ENCODE assay signal across 32 cellular contexts in genomic region chr1:204222006-204222872, GRCh38. TPM values are rescaled to one million over a fixed set of nuclear protein-coding genes. Genes with fewer than 3 reads are reported as not detected.
"Had no signal": no experiment of that assay in that cellular context is flagged by ENCODE, and none has a peak within 500 bp of the region (broad histone marks: within the 10 kb centered on the region; RNA-seq: fewer than 3 reads in every experiment).

No MANE protein-coding gene starts in this region.

- H3K4me3 Mint-ChIP-seq: activated CD4-positive, alpha-beta memory T cell treated with anti-CD3 and anti-CD28 coated beads, Interleukin-2, amount 10 ng/mL, durations not matched to agents 7 days and 5 days; activated CD8-positive, alpha-beta memory T cell treated with anti-CD3 and anti-CD28 coated beads, Interleukin-2, amount 10 ng/mL, durations not matched to agents 7 days and 5 days; activated naive CD4-positive, alpha-beta T cell treated with anti-CD3 and anti-CD28 coated beads, Interleukin-2, amount 50 U/mL, for 24 hours; activated naive CD8-positive, alpha-beta T cell treated with anti-CD3 and anti-CD28 coated beads, Interleukin-2, amount 10 ng/mL, durations not matched to agents 7 days and 5 days; activated T-cell treated with anti-CD3 and anti-CD28 coated beads, Interleukin-2, amount 50 U/mL, for 72 hours; activated T-helper 17 cell treated with anti-CD3 and anti-CD28 coated beads, Interleukin-2, amount 50 U/mL, for 72 hours; T-helper 1 cell treated with Interleukin-12 subunit alpha and Interleukin-12 subunit beta and Interleukin-4 antibody, amounts not matched to agents 30 μg/mL and 1 μg/mL, for 36 hours; T-helper 2 cell treated with Interferon-gamma antibody and Interleukin-4, amounts not matched to agents 5 μg/mL and 100 μg/mL, for 36 hours; WTC11 had no signal

- H3K4me1 Mint-ChIP-seq: activated CD4-positive, alpha-beta memory T cell treated with anti-CD3 and anti-CD28 coated beads, Interleukin-2, amount 10 ng/mL, durations not matched to agents 7 days and 5 days; activated T-helper 17 cell treated with anti-CD3 and anti-CD28 coated beads, Interleukin-2, amount 50 U/mL, for 72 hours had no signal

- H3K9ac ChIP-seq: SK-N-SH had no signal

- H3K27me3 Mint-ChIP-seq: activated CD4-positive, alpha-beta memory T cell treated with anti-CD3 and anti-CD28 coated beads, Interleukin-2, amount 10 ng/mL, durations not matched to agents 7 days and 5 days; activated naive CD4-positive, alpha-beta T cell treated with anti-CD3 and anti-CD28 coated beads, Interleukin-2, amount 50 U/mL, for 24 hours; activated naive CD8-positive, alpha-beta T cell treated with anti-CD3 and anti-CD28 coated beads, Interleukin-2, amount 10 ng/mL, durations not matched to agents 7 days and 5 days had no signal

- ATAC-seq: activated CD4-positive, CD25-positive, alpha-beta regulatory T cell treated with anti-CD3 and anti-CD28 coated beads, Interleukin-2, amount 50 U/mL, for 24 hours; activated CD8-positive, alpha-beta memory T cell treated with anti-CD3 and anti-CD28 coated beads, Interleukin-2, amount 10 ng/mL, durations not matched to agents 7 days and 5 days; activated T-cell treated with anti-CD3 and anti-CD28 coated beads, Interleukin-2, amount 50 U/mL, for 72 hours; activated T-helper 17 cell treated with anti-CD3 and anti-CD28 coated beads, Interleukin-2, amount 50 U/mL, for 72 hours had no signal

- H3K27ac ChIP-seq: ascending aorta, Peyer's patch, SJSA1 had no signal

- H3K36me3 Mint-ChIP-seq: activated CD8-positive, alpha-beta memory T cell treated with anti-CD3 and anti-CD28 coated beads, Interleukin-2, amount 10 ng/mL, durations not matched to agents 7 days and 5 days; activated naive CD4-positive, alpha-beta T cell treated with anti-CD3 and anti-CD28 coated beads, Interleukin-2, amount 50 U/mL, for 24 hours; activated naive CD8-positive, alpha-beta T cell treated with anti-CD3 and anti-CD28 coated beads, Interleukin-2, amount 10 ng/mL, durations not matched to agents 7 days and 5 days; WTC11 had no signal

- H3K4me3 ChIP-seq: ascending aorta, Peyer's patch, SJSA1 had no signal

- H3K4me2 ChIP-seq: SK-N-SH had no signal

- DNase-seq: activated CD4-positive, alpha-beta memory T cell treated with anti-CD3 and anti-CD28 coated beads, Interleukin-2, amount 10 ng/mL, durations not matched to agents 7 days and 5 days; activated CD4-positive, alpha-beta T cell treated with anti-CD3 and anti-CD28 coated beads for 4 hours; activated CD8-positive, alpha-beta memory T cell treated with anti-CD3 and anti-CD28 coated beads for 24 hours; activated CD8-positive, alpha-beta memory T cell treated with anti-CD3 and anti-CD28 coated beads, Interleukin-2, amount 10 ng/mL, durations not matched to agents 7 days and 5 days; activated CD8-positive, alpha-beta memory T cell treated with anti-CD3 and anti-CD28 coated beads, Interleukin-2, amount 50 U/mL, for 48 hours; activated effector memory CD4-positive, alpha-beta T cell treated with anti-CD3 and anti-CD28 coated beads, Interleukin-2, amount 50 U/mL, for 16 hours; activated naive CD4-positive, alpha-beta T cell; activated naive CD8-positive, alpha-beta T cell treated with anti-CD3 and anti-CD28 coated beads, Interleukin-2, amount 10 ng/mL, durations not matched to agents 7 days and 5 days; activated T-cell treated with anti-CD3 and anti-CD28 coated beads, Interleukin-2, amount 50 U/mL, for 72 hours; amygdala; cerebellar nuclear complex; Karpas-422; NCI-H1105; NCI-H1417 treated with DMSO at 0.1 percent for 48 hours; NCI-H187 treated with DMSO at 0.1 percent for 48 hours; NCI-H2081; NCI-H226; NCI-H446 treated with DMSO at 0.1 percent for 48 hours; Peyer's patch; RPMI8226; SHP77 treated with DMSO at 0.1 percent for 48 hours; SK-N-SH had no signal

- H3K36me3 ChIP-seq: ascending aorta, SJSA1 had no signal

- FAIRE-seq: TTC549 had no signal

- H3K4me1 ChIP-seq: ascending aorta had no signal

- H3K27ac Mint-ChIP-seq: activated CD4-positive, alpha-beta memory T cell treated with anti-CD3 and anti-CD28 coated beads, Interleukin-2, amount 10 ng/mL, durations not matched to agents 7 days and 5 days; activated CD8-positive, alpha-beta memory T cell treated with anti-CD3 and anti-CD28 coated beads, Interleukin-2, amount 10 ng/mL, durations not matched to agents 7 days and 5 days; activated naive CD4-positive, alpha-beta T cell treated with anti-CD3 and anti-CD28 coated beads, Interleukin-2, amount 50 U/mL, for 24 hours; activated naive CD8-positive, alpha-beta T cell treated with anti-CD3 and anti-CD28 coated beads, Interleukin-2, amount 10 ng/mL, durations not matched to agents 7 days and 5 days; activated T-cell treated with anti-CD3 and anti-CD28 coated beads, Interleukin-2, amount 50 U/mL, for 72 hours; T-helper 1 cell treated with Interleukin-12 subunit alpha and Interleukin-12 subunit beta and Interleukin-4 antibody, amounts not matched to agents 30 μg/mL and 1 μg/mL, for 36 hours; T-helper 2 cell treated with Interferon-gamma antibody and Interleukin-4, amounts not matched to agents 5 μg/mL and 100 μg/mL, for 36 hours; WTC11 had no signal

- H3K27me3 ChIP-seq: ascending aorta, Peyer's patch, SJSA1 had no signal

- H3K9me3 Mint-ChIP-seq: activated CD4-positive, alpha-beta memory T cell treated with anti-CD3 and anti-CD28 coated beads, Interleukin-2, amount 10 ng/mL, durations not matched to agents 7 days and 5 days; activated naive CD4-positive, alpha-beta T cell treated with anti-CD3 and anti-CD28 coated beads, Interleukin-2, amount 50 U/mL, for 24 hours; activated naive CD8-positive, alpha-beta T cell treated with anti-CD3 and anti-CD28 coated beads, Interleukin-2, amount 10 ng/mL, durations not matched to agents 7 days and 5 days; activated T-cell treated with anti-CD3 and anti-CD28 coated beads, Interleukin-2, amount 50 U/mL, for 72 hours; activated T-helper 17 cell treated with anti-CD3 and anti-CD28 coated beads, Interleukin-2, amount 50 U/mL, for 72 hours; T-helper 1 cell treated with Interleukin-12 subunit alpha and Interleukin-12 subunit beta and Interleukin-4 antibody, amounts not matched to agents 30 μg/mL and 1 μg/mL, for 36 hours; T-helper 2 cell treated with Interferon-gamma antibody and Interleukin-4, amounts not matched to agents 5 μg/mL and 100 μg/mL, for 36 hours; WTC11 had no signal

- H3K9me3 ChIP-seq: ascending aorta, Peyer's patch, SJSA1, SK-N-SH had no signal

RNA-seq across cellular contexts. Expression of gene GOLT1A, which starts 8.5 kb away (rescaled TPM):
- total RNA-seq: activated CD4-positive, alpha-beta memory T cell treated with anti-CD3 and anti-CD28 coated beads, Interleukin-2, amount 10 ng/mL, durations not matched to agents 7 days and 5 days; activated CD8-positive, alpha-beta memory T cell treated with anti-CD3 and anti-CD28 coated beads, Interleukin-2, amount 10 ng/mL, durations not matched to agents 7 days and 5 days; activated naive CD8-positive, alpha-beta T cell treated with anti-CD3 and anti-CD28 coated beads, Interleukin-2, amount 10 ng/mL, durations not matched to agents 7 days and 5 days; ascending aorta; SJSA1 had no signal
- polyA plus RNA-seq: SK-N-SH had no signal

RNA-seq across cellular contexts. Expression of gene KISS1, which starts 25.9 kb away (rescaled TPM):
- total RNA-seq: activated CD4-positive, alpha-beta memory T cell treated with anti-CD3 and anti-CD28 coated beads, Interleukin-2, amount 10 ng/mL, durations not matched to agents 7 days and 5 days; activated CD8-positive, alpha-beta memory T cell treated with anti-CD3 and anti-CD28 coated beads, Interleukin-2, amount 10 ng/mL, durations not matched to agents 7 days and 5 days; activated naive CD8-positive, alpha-beta T cell treated with anti-CD3 and anti-CD28 coated beads, Interleukin-2, amount 10 ng/mL, durations not matched to agents 7 days and 5 days; activated T-cell treated with anti-CD3 and anti-CD28 coated beads, Interleukin-2, amount 50 U/mL, for 72 hours; activated T-helper 17 cell treated with anti-CD3 and anti-CD28 coated beads, Interleukin-2, amount 50 U/mL, for 72 hours; ascending aorta; MCF 10A had no signal

RNA-seq across cellular contexts. Expression of gene REN, which starts 56.1 kb away (rescaled TPM):
- total RNA-seq: activated CD4-positive, alpha-beta memory T cell treated with anti-CD3 and anti-CD28 coated beads, Interleukin-2, amount 10 ng/mL, durations not matched to agents 7 days and 5 days; activated CD8-positive, alpha-beta memory T cell treated with anti-CD3 and anti-CD28 coated beads, Interleukin-2, amount 10 ng/mL, durations not matched to agents 7 days and 5 days; activated naive CD8-positive, alpha-beta T cell treated with anti-CD3 and anti-CD28 coated beads, Interleukin-2, amount 10 ng/mL, durations not matched to agents 7 days and 5 days; activated T-cell treated with anti-CD3 and anti-CD28 coated beads, Interleukin-2, amount 50 U/mL, for 72 hours; activated T-helper 17 cell treated with anti-CD3 and anti-CD28 coated beads, Interleukin-2, amount 50 U/mL, for 72 hours; ascending aorta; MCF 10A; Peyer's patch; SJSA1; WTC11 had no signal
- polyA plus RNA-seq: SK-N-SH had no signal
